Comparison of ENCODE assay signal across 9 cellular contexts in the genomic region with DNA sequence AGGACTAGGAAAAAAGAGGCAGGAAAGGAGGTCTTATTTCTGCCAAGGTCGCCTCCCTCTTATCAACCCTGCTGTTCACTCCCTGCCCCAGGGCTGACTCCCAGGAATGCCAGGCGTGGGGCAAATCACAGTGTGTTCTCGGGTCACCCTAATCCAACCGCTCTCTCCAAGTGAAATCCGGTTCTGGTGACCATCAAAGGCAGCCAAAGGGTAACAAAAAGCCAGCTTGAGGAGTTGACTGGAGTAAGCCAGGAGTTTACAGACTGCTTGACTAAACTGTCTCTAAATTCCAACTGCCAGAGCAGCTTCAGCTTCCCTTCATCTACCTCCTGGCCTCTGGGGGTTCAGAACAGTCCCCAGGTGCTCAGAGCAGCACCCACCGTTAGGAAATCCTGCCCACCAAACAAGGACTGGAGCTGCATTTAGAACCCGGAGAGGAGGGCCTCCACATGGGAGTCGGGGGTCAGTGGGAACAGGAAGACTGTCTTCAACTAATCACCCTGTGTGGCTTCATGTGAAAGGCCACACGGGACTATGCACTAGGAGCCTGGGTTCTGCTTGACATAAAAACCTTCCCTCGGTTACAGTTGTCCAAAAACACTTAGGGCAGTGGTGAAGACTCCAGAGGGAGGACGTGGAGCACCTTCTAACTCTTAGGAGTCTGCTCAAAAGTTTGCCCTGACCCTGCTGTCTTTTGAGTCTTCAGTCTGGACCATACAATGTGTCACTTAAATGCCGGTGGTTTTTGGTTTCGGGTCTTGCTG. TPM values are rescaled to one million over a fixed set of nuclear protein-coding genes. Genes with fewer than 3 reads are reported as not detected.
DNase-seq lines count a peak whose midpoint lies in the region; ATAC-seq and TF ChIP-seq lines count a peak whose summit lies in the region.
"Had no signal": no experiment of that assay in that cellular context is flagged by ENCODE, and none has a peak within 500 bp of the region (broad histone marks: within the 10 kb centered on the region; RNA-seq: fewer than 3 reads in every experiment).

No MANE protein-coding gene starts in this region.

- no peak overlapping the region for H2AFZ ChIP-seq in HCT116 (ENCODE audit: low read depth, low read length, poor library complexity, severe bottlenecking)

- H3K9ac ChIP-seq in HCT116 (ENCODE audit: low read length) (peak overlapping the region; percentile 71), iPS-15b (ENCODE audit: low read depth, low read length) (no peak overlapping the region)

- no peak for TF ChIP-seq RAD21 in HCT116 (IDR thresholded peaks at IDR 0.05; ENCODE audit: low read depth)

- no peak for TF ChIP-seq POLR2A in HCT116 (IDR thresholded peaks at IDR 0.05; ENCODE audit: borderline replicate concordance, extremely low read depth, insufficient read depth, insufficient read length)

- H3K4me3 Mint-ChIP-seq in stimulated activated effector memory CD8-positive, alpha-beta T cell treated with anti-CD3 and anti-CD28 coated beads, Interleukin-12 subunit alpha, Interleukin-12 subunit beta, amount 100 ng/mL, for 72 hours = peak overlapping the region; percentile 98

- CTCF ChIA-PET in HCT116 (lab: Charles Lee) = interaction anchor here (1.1 kb wide), 1 partner anchor 20 kb away, joined by 4 read pairs; no protein-coding TSS in a partner anchor

- H3K79me2 ChIP-seq in HCT116 (ENCODE audit: insufficient read depth, low read length) = peaks cover 19% of the 10 kb centered on the region

- H3K4me1 ChIP-seq in HCT116 (ENCODE audit: control insufficient read depth in 1 of 2, insufficient read depth in 2 of 2, low read length in 2 of 2) (peaks cover 17 to 27% of the 10 kb centered on the region in 2 experiments), iPS-15b (ENCODE audit: control insufficient read depth, insufficient read depth, low read length) (peaks cover 5% of the 10 kb centered on the region)

- H3K36me3 Mint-ChIP-seq in stimulated activated effector memory CD8-positive, alpha-beta T cell treated with anti-CD3 and anti-CD28 coated beads, Interleukin-12 subunit alpha, Interleukin-12 subunit beta, amount 100 ng/mL, for 72 hours = peaks cover 41% of the 10 kb centered on the region

- H3K4me1 Mint-ChIP-seq in stimulated activated effector memory CD8-positive, alpha-beta T cell treated with anti-CD3 and anti-CD28 coated beads, Interleukin-12 subunit alpha, Interleukin-12 subunit beta, amount 100 ng/mL, for 72 hours = peaks cover 37% of the 10 kb centered on the region

- peak overlapping the region; percentile 89 for H3K4me2 ChIP-seq in HCT116 (ENCODE audit: low read length)

- H4K20me1 ChIP-seq in HCT116 (ENCODE audit: insufficient read depth) = no peaks in the 10 kb centered on the region

- H3K27me3 ChIP-seq in HCT116 (ENCODE audit: insufficient read depth, low read length) (no peaks in the 10 kb centered on the region), WERI-Rb-1 (ENCODE audit: insufficient read depth, low read depth, severe bottlenecking) (no peaks in the 10 kb centered on the region), iPS-15b (ENCODE audit: control insufficient read depth, insufficient read depth, low read length) (peaks cover 17% of the 10 kb centered on the region)

- ATAC-seq in HCT116 (no peak), GM21360 (IDR thresholded peaks at IDR 0.05; ENCODE audit: unreplicated experiment) (no peak), GM21390 (IDR thresholded peaks at IDR 0.05; ENCODE audit: unreplicated experiment) (no peak)
- no peak for ATAC-seq in stimulated activated effector memory CD8-positive, alpha-beta T cell treated with anti-CD3 and anti-CD28 coated beads, Interleukin-12 subunit alpha, Interleukin-12 subunit beta, amount 100 ng/mL, for 72 hours

- peak overlapping the region; percentile 46 to 55 for H3K4me3 ChIP-seq in HCT116 (replicated peaks in 1 of 2; ENCODE audit: low read depth in 1 of 2, low read length in 2 of 2)
- H3K4me3 ChIP-seq in WERI-Rb-1 (ENCODE audit: low read depth, low read length) = peak overlapping the region; percentile 46
- H3K4me3 ChIP-seq in iPS-15b (ENCODE audit: low read depth, low read length) = peak overlapping the region; percentile 56

- H3K27ac Mint-ChIP-seq in stimulated activated effector memory CD8-positive, alpha-beta T cell treated with anti-CD3 and anti-CD28 coated beads, Interleukin-12 subunit alpha, Interleukin-12 subunit beta, amount 100 ng/mL, for 72 hours = peak overlapping the region; percentile 87

- BruUV-seq in HCT116 (replicated peaks; lab: Mats Ljungman, UMichigan) = no TSS peak

- H3K9me3 ChIP-seq in HCT116 (ENCODE audit: control insufficient read depth in 1 of 2, insufficient read depth in 1 of 2, low read depth in 1 of 2, low read length in 2 of 2) (no peaks in the 10 kb centered on the region), WERI-Rb-1 (ENCODE audit: severe bottlenecking) (no peaks in the 10 kb centered on the region), iPS-15b (ENCODE audit: control insufficient read depth, insufficient read depth, low read length) (no peaks in the 10 kb centered on the region)

- no peak for DNase-seq in HCT116 (ENCODE audit: low read depth, low spot score)
- no peak for DNase-seq in WERI-Rb-1
- no peak for DNase-seq in stimulated activated effector memory CD8-positive, alpha-beta T cell treated with anti-CD3 and anti-CD28 coated beads, Interleukin-12 subunit alpha, Interleukin-12 subunit beta, amount 100 ng/mL, for 72 hours (ENCODE audit: low spot score in 2 of 2)
- no peak for DNase-seq in NK-92 (lab: John Stamatoyannopoulos, UW; ENCODE audit: unreplicated experiment)
- DNase-seq in HuH-7.5 (ENCODE audit: low spot score) = no peak
- DNase-seq: stimulated activated CD4-positive, alpha-beta T cell treated with anti-CD3 and anti-CD28 coated beads, Interleukin-2, amount 100 ng/mL, for 48 hours had no signal

- RAD21 ChIA-PET in HCT116 (lab: Charles Lee; ENCODE audit: low non-redundant PET in 1 of 2, low total read pairs in 2 of 2, uncharacterized antibody in 2 of 2, unreplicated experiment in 2 of 2) = no interaction called here

- POLR2A ChIA-PET in HCT116 (lab: Charles Lee) = no interaction called here

- no peak for TF ChIP-seq CTCF in HCT116 (IDR thresholded peaks at IDR 0.05 in 2 of 3, conservative IDR thresholded peaks at IDR 0.05 in 1 of 3; ENCODE audit: borderline replicate concordance in 1 of 3, insufficient read depth in 1 of 3, low read depth in 2 of 3, low read length in 2 of 3)
- TF ChIP-seq CTCF in WERI-Rb-1 (IDR thresholded peaks at IDR 0.05; ENCODE audit: low read depth, low read length) = no peak

- H3K9me3 Mint-ChIP-seq in stimulated activated effector memory CD8-positive, alpha-beta T cell treated with anti-CD3 and anti-CD28 coated beads, Interleukin-12 subunit alpha, Interleukin-12 subunit beta, amount 100 ng/mL, for 72 hours = no peaks in the 10 kb centered on the region

- H3K9me2 ChIP-seq in HCT116 (ENCODE audit: insufficient read depth) = no peaks in the 10 kb centered on the region

- H3K27ac ChIP-seq in HCT116 (ENCODE audit: low read depth, low read length) (peak overlapping the region; percentile 53), WERI-Rb-1 (no peak overlapping the region)

- intact Hi-C loops in HCT116 (cut with micrococcal nuclease) = no loop called here

- H3K36me3 ChIP-seq in HCT116 (ENCODE audit: control insufficient read depth in 1 of 2, insufficient read depth in 2 of 2, low read length in 2 of 2) = no peaks in the 10 kb centered on the region
- no peaks in the 10 kb centered on the region for H3K36me3 ChIP-seq in WERI-Rb-1
- no peaks in the 10 kb centered on the region for H3K36me3 ChIP-seq in iPS-15b (ENCODE audit: control insufficient read depth, insufficient read depth, low read length)

TF ChIP-seq in HCT116, 20 proteins besides CTCF, POLR2A, EP300 and RAD21:
- TF ChIP-seq ZFX (IDR thresholded peaks at IDR 0.05) (no peak), SP1 (IDR thresholded peaks at IDR 0.05; ENCODE audit: low read depth) (no peak)

RNA-seq across cellular contexts. Expression of a gene that starts 1.2 kb away (rescaled TPM):
- total RNA-seq in HCT116 (2021; ENCODE audit: unreplicated experiment) = 17.7 TPM
- 15.1 and 15.3 TPM in 2 replicates for polyA plus RNA-seq in HCT116 (2012)

RNA-seq across cellular contexts. Expression of a gene that starts 24.2 kb away (rescaled TPM):
- total RNA-seq in HCT116 (2021; ENCODE audit: unreplicated experiment) = 73.9 TPM
- polyA plus RNA-seq in HCT116 (2012) = 57.7 and 60.5 TPM in 2 replicates
